20 cellular contexts compared by ENCODE assay signal in the genomic region with DNA sequence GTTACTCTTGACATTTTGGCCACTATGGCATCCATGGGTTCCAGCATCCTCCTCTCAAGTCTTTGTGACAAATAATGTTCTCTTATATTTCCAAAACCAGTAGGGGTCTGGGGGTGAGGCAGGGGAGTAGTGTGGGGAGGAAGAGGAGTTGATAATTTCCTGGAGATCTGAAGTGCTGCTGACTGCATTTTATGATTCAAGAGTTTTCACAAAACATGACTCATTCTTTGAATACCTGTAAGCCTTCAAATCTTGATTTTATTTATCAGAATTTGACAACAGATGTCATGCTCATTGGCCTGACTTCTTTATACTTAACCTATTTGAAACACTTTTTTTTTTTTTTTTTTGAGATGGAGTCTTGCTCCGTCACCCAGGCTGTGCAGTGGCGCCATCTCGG.
"Had no signal": no experiment of that assay in that cellular context is flagged by ENCODE, and none has a peak within 500 bp of the region (broad histone marks: within the 10 kb centered on the region; RNA-seq: fewer than 3 reads in every experiment).

No MANE protein-coding gene starts in this region.

- ATAC-seq: activated T-cell treated with anti-CD3 and anti-CD28 coated beads, Interleukin-2, amount 50 U/mL, for 4 hours; WTC11 had no signal

- H3K9me3 Mint-ChIP-seq: activated CD4-positive, alpha-beta memory T cell treated with anti-CD3 and anti-CD28 coated beads for 36 hours; activated CD4-positive, alpha-beta T cell treated with anti-CD3 and anti-CD28 coated beads, Interleukin-2, amount 10 ng/mL, durations not matched to agents 7 days and 5 days; activated naive CD8-positive, alpha-beta T cell treated with anti-CD3 and anti-CD28 coated beads for 36 hours; activated T-cell treated with anti-CD3 and anti-CD28 coated beads, Interleukin-2, amount 50 U/mL, for 4 hours; T-helper 1 cell treated with Interleukin-12 subunit alpha and Interleukin-12 subunit beta and Interleukin-4 antibody, amounts not matched to agents 30 μg/mL and 1 μg/mL, for 36 hours; WTC11 had no signal

- H3K4me3 ChIP-seq: colonic mucosa had no signal

- H3K4me1 ChIP-seq: colonic mucosa had no signal

- H3K27ac Mint-ChIP-seq: activated CD4-positive, alpha-beta memory T cell treated with anti-CD3 and anti-CD28 coated beads for 36 hours; activated CD4-positive, alpha-beta T cell treated with anti-CD3 and anti-CD28 coated beads, Interleukin-2, amount 10 ng/mL, durations not matched to agents 7 days and 5 days; activated naive CD8-positive, alpha-beta T cell treated with anti-CD3 and anti-CD28 coated beads for 36 hours; T-helper 1 cell treated with Interleukin-12 subunit alpha and Interleukin-12 subunit beta and Interleukin-4 antibody, amounts not matched to agents 30 μg/mL and 1 μg/mL, for 36 hours; WTC11 had no signal

- H3K27me3 ChIP-seq: colonic mucosa had no signal

- H3K9me3 ChIP-seq: colonic mucosa had no signal

- H3K36me3 ChIP-seq: colonic mucosa had no signal

- H3K4me3 Mint-ChIP-seq: activated CD4-positive, alpha-beta memory T cell treated with anti-CD3 and anti-CD28 coated beads for 36 hours; activated CD4-positive, alpha-beta T cell treated with anti-CD3 and anti-CD28 coated beads, Interleukin-2, amount 10 ng/mL, durations not matched to agents 7 days and 5 days; activated naive CD8-positive, alpha-beta T cell treated with anti-CD3 and anti-CD28 coated beads for 36 hours; activated T-cell treated with anti-CD3 and anti-CD28 coated beads, Interleukin-2, amount 50 U/mL, for 4 hours; T-helper 1 cell treated with Interleukin-12 subunit alpha and Interleukin-12 subunit beta and Interleukin-4 antibody, amounts not matched to agents 30 μg/mL and 1 μg/mL, for 36 hours; WTC11 had no signal

- H3K36me3 Mint-ChIP-seq: activated CD4-positive, alpha-beta memory T cell treated with anti-CD3 and anti-CD28 coated beads for 36 hours; WTC11 had no signal

- DNase-seq: activated CD4-positive, alpha-beta memory T cell treated with anti-CD3 and anti-CD28 coated beads for 36 hours; activated CD4-positive, alpha-beta T cell treated with anti-CD3 and anti-CD28 coated beads, Interleukin-2, amount 10 ng/mL, durations not matched to agents 7 days and 5 days; activated CD4-positive, CD25-positive, alpha-beta regulatory T cell treated with anti-CD3 and anti-CD28 coated beads, Interleukin-2, amount 50 U/mL, for 72 hours; activated CD8-positive, alpha-beta memory T cell treated with anti-CD3 and anti-CD28 coated beads, Interleukin-2, amount 50 U/mL, for 4 hours; activated naive CD8-positive, alpha-beta T cell treated with anti-CD3 and anti-CD28 coated beads for 36 hours; activated T-cell treated with anti-CD3 and anti-CD28 coated beads, Interleukin-2, amount 50 U/mL, for 4 hours; caudate nucleus; colonic mucosa; MV-4-11; NCI-H1105; NCI-H1436; NCI-H1694 treated with DMSO at 0.1 percent for 48 hours; NCI-H2029 treated with DMSO at 0.1 percent for 48 hours; NCI-H345; NCI-H510A; NCI-H69; SHP77 treated with DMSO at 0.1 percent for 48 hours had no signal

- H3K27ac ChIP-seq: colonic mucosa, KMS-11 had no signal

- H3K27me3 Mint-ChIP-seq: activated CD4-positive, alpha-beta memory T cell treated with anti-CD3 and anti-CD28 coated beads for 36 hours; activated CD4-positive, alpha-beta T cell treated with anti-CD3 and anti-CD28 coated beads, Interleukin-2, amount 10 ng/mL, durations not matched to agents 7 days and 5 days; activated naive CD8-positive, alpha-beta T cell treated with anti-CD3 and anti-CD28 coated beads for 36 hours had no signal
